ENCODE assay signal across 20 cellular contexts in genomic region chr5:111262815-111263214, GRCh38.
"Had no signal": no experiment of that assay in that cellular context is flagged by ENCODE, and none has a peak within 500 bp of the region (broad histone marks: within the 10 kb centered on the region; RNA-seq: fewer than 3 reads in every experiment).

No MANE protein-coding gene starts in this region.

- H3K4me3 Mint-ChIP-seq: activated CD8-positive, alpha-beta memory T cell treated with anti-CD3 and anti-CD28 coated beads, Interleukin-2, amount 10 ng/mL, durations not matched to agents 7 days and 5 days; endodermal cell; natural killer cell treated with Interleukin-12 subunit alpha and Interleukin-12 subunit beta and Interleukin-15 and Interleukin-18, amount 100 ng/mL, for 72 hours had no signal

- H3K4me1 Mint-ChIP-seq: endodermal cell had no signal

- H3K27me3 ChIP-seq: cardiac muscle cell, heart right ventricle, thyroid gland had no signal

- ATAC-seq: activated CD8-positive, alpha-beta memory T cell treated with anti-CD3 and anti-CD28 coated beads, Interleukin-2, amount 10 ng/mL, durations not matched to agents 7 days and 5 days; heart right ventricle; left cardiac atrium; natural killer cell treated with Interleukin-12 subunit alpha and Interleukin-12 subunit beta and Interleukin-15 and Interleukin-18, amount 100 ng/mL, for 72 hours; SK-N-SH treated with all-trans-retinoic acid at 6 μM for 48 hours had no signal

- H3K27ac Mint-ChIP-seq: activated CD8-positive, alpha-beta memory T cell treated with anti-CD3 and anti-CD28 coated beads, Interleukin-2, amount 10 ng/mL, durations not matched to agents 7 days and 5 days; endodermal cell; natural killer cell treated with Interleukin-12 subunit alpha and Interleukin-12 subunit beta and Interleukin-15 and Interleukin-18, amount 100 ng/mL, for 72 hours; progenitor cell of endocrine pancreas had no signal

- H3K4me1 ChIP-seq: heart right ventricle, thyroid gland had no signal

- H3K27ac ChIP-seq: cardiac muscle cell, epithelial cell of prostate, heart right ventricle, thyroid gland, VCaP had no signal

- H3K36me3 Mint-ChIP-seq: natural killer cell treated with Interleukin-12 subunit alpha and Interleukin-12 subunit beta and Interleukin-15 and Interleukin-18, amount 100 ng/mL, for 72 hours had no signal

- H3K27me3 Mint-ChIP-seq: activated CD8-positive, alpha-beta memory T cell treated with anti-CD3 and anti-CD28 coated beads, Interleukin-2, amount 10 ng/mL, durations not matched to agents 7 days and 5 days; progenitor cell of endocrine pancreas had no signal

- DNase-seq: activated CD4-positive, alpha-beta T cell treated with anti-CD3 and anti-CD28 coated beads for 1 hour; activated CD4-positive, alpha-beta T cell treated with anti-CD3 and anti-CD28 coated beads, Interleukin-2, amount 50 U/mL, for 4 hours; activated CD8-positive, alpha-beta memory T cell treated with anti-CD3 and anti-CD28 coated beads, Interleukin-2, amount 10 ng/mL, durations not matched to agents 7 days and 5 days; activated gamma-delta T cell; cortex of kidney; endodermal cell; heart right ventricle; islet precursor cell; left cardiac atrium; retina; stimulated activated CD4-positive, alpha-beta T cell treated with anti-CD3 and anti-CD28 coated beads, Interleukin-2, amount 100 ng/mL, for 48 hours; stimulated activated CD8-positive, alpha-beta memory T cell treated with anti-CD3 and anti-CD28 coated beads, Interleukin-4, amount 100 ng/mL, for 48 hours; substantia nigra; thyroid gland had no signal

- H3K9me3 ChIP-seq: thyroid gland had no signal

- H3K36me3 ChIP-seq: cardiac muscle cell, heart right ventricle, thyroid gland had no signal

- H3K4me3 ChIP-seq: cardiac muscle cell, heart right ventricle, thyroid gland had no signal
